Comparison of ENCODE assay signal across 29 cellular contexts in the genomic region with DNA sequence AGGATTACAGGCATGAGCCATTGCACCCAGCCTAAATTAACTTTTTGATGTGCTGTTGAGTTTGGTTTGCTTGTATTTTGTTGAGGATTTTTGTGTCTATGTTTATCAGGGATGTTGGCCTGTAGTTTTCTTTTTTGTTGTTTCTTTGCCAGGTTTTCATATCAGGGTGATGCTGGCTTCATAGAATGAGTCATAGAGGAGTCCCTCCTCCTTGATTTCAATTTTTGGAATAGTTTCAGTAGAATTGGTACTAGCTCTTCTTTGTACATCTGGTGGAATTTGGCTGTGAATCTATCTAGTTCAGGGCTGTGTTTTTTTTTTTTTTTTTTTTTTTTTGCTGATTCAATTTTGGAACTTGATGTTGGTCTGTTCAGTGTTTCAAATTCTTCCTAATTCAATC.
"Had no signal": no experiment of that assay in that cellular context is flagged by ENCODE, and none has a peak within 500 bp of the region (broad histone marks: within the 10 kb centered on the region; RNA-seq: fewer than 3 reads in every experiment).

No MANE protein-coding gene starts in this region.

- H3K4me3 ChIP-seq: ascending aorta, left lung, smooth muscle cell, stomach, suprapubic skin, tibial artery, upper lobe of right lung had no signal

- H3K36me3 Mint-ChIP-seq: stimulated activated naive B cell treated with anti-CD40 and anti-IgM and Interleukin-4, amounts not matched to agents 10 μg/mL and 1 μg/mL and 100 μg/mL, for 72 hours had no signal

- H3K4me3 Mint-ChIP-seq: activated T-cell treated with anti-CD3 and anti-CD28 coated beads, Interleukin-2, amount 50 U/mL, for 72 hours; endodermal cell; immature natural killer cell; nephron; stimulated activated naive B cell treated with anti-CD40 and anti-IgM and Interleukin-4, amounts not matched to agents 10 μg/mL and 1 μg/mL and 100 μg/mL, for 72 hours had no signal

- H3K4me1 ChIP-seq: ascending aorta, left lung, stomach, suprapubic skin, tibial artery, upper lobe of right lung had no signal

- FAIRE-seq: frontal cortex, TTC549 had no signal

- H3K27me3 ChIP-seq: ascending aorta, brain microvascular endothelial cell, left lung, stomach, suprapubic skin, tibial artery, upper lobe of right lung had no signal

- H3K27ac ChIP-seq: ascending aorta, brain microvascular endothelial cell, left lung, stomach, suprapubic skin, tibial artery, upper lobe of right lung, VCaP had no signal

- ATAC-seq: activated naive CD4-positive, alpha-beta T cell treated with anti-CD3 and anti-CD28 coated beads, Interleukin-2, amount 50 U/mL, for 72 hours; activated T-cell treated with anti-CD3 and anti-CD28 coated beads, Interleukin-2, amount 50 U/mL, for 72 hours; esophagus mucosa; left lung; stimulated activated naive B cell treated with anti-CD40 and anti-IgM and Interleukin-4, amounts not matched to agents 10 μg/mL and 1 μg/mL and 100 μg/mL, for 72 hours; upper lobe of right lung had no signal

- H3K27ac Mint-ChIP-seq: activated naive CD4-positive, alpha-beta T cell treated with anti-CD3 and anti-CD28 coated beads, Interleukin-2, amount 50 U/mL, for 72 hours; activated T-cell treated with anti-CD3 and anti-CD28 coated beads, Interleukin-2, amount 50 U/mL, for 72 hours; endodermal cell; immature natural killer cell; nephron; stimulated activated naive B cell treated with anti-CD40 and anti-IgM and Interleukin-4, amounts not matched to agents 10 μg/mL and 1 μg/mL and 100 μg/mL, for 72 hours had no signal

- H3K36me3 ChIP-seq: ascending aorta, brain microvascular endothelial cell, left lung, stomach, suprapubic skin, tibial artery, upper lobe of right lung had no signal

- H3K9me3 ChIP-seq: ascending aorta, left lung, stomach, suprapubic skin, tibial artery, upper lobe of right lung had no signal

- H3K4me2 ChIP-seq: smooth muscle cell had no signal

- DNase-seq: activated CD4-positive, alpha-beta T cell treated with anti-CD3 and anti-CD28 coated beads for 4 hours; activated CD4-positive, alpha-beta T cell treated with anti-CD3 and anti-CD28 coated beads, Interleukin-2, amount 50 U/mL, for 4 hours; activated naive CD4-positive, alpha-beta T cell; activated T-cell treated with anti-CD3 and anti-CD28 coated beads for 4 hours; activated T-cell treated with anti-CD3 and anti-CD28 coated beads, Interleukin-2, amount 50 U/mL, for 72 hours; brain microvascular endothelial cell; central memory CD4-positive, alpha-beta T cell; endodermal cell; hypothalamus; immature natural killer cell; kidney glomerular epithelial cell; left lung; mammary epithelial cell; stimulated activated CD4-positive, alpha-beta T cell treated with anti-CD3 and anti-CD28 coated beads, Interleukin-15, amount 100 ng/mL, for 24 hours; stimulated activated CD4-positive, alpha-beta T cell treated with anti-CD3 and anti-CD28 coated beads, Interleukin-2, amount 100 ng/mL, for 24 hours; stimulated activated naive B cell treated with anti-CD40 and anti-IgM and Interleukin-4, amounts not matched to agents 10 μg/mL and 1 μg/mL and 100 μg/mL, for 72 hours; stomach; T-helper 9 cell; tibial artery; upper lobe of right lung had no signal

- H3K4me1 Mint-ChIP-seq: endodermal cell; immature natural killer cell; stimulated activated naive B cell treated with anti-CD40 and anti-IgM and Interleukin-4, amounts not matched to agents 10 μg/mL and 1 μg/mL and 100 μg/mL, for 72 hours had no signal
